22 cellular contexts compared by ENCODE assay signal in genomic region chr14:88249266-88249665, GRCh38.
"Had no signal": no experiment of that assay in that cellular context is flagged by ENCODE, and none has a peak within 500 bp of the region (broad histone marks: within the 10 kb centered on the region; RNA-seq: fewer than 3 reads in every experiment).

No MANE protein-coding gene starts in this region.

- H3K27ac Mint-ChIP-seq: effector memory CD8-positive, alpha-beta T cell; mesothelial cell of epicardium; naive thymus-derived CD8-positive, alpha-beta T cell; nephron progenitor cell; stimulated activated naive B cell treated with anti-CD40 and anti-IgM and Interleukin-4, amounts not matched to agents 10 μg/mL and 1 μg/mL and 100 μg/mL, for 72 hours had no signal

- H3K36me3 ChIP-seq: colonic mucosa, esophagus squamous epithelium, left lung, prostate gland, right atrium auricular region, stomach, thyroid gland, vagina had no signal

- H3K4me3 Mint-ChIP-seq: effector memory CD8-positive, alpha-beta T cell; mesothelial cell of epicardium; naive thymus-derived CD8-positive, alpha-beta T cell; nephron progenitor cell; stimulated activated naive B cell treated with anti-CD40 and anti-IgM and Interleukin-4, amounts not matched to agents 10 μg/mL and 1 μg/mL and 100 μg/mL, for 72 hours had no signal

- H3K27ac ChIP-seq: colonic mucosa, left lung, prostate gland, right atrium auricular region, thyroid gland, vagina had no signal

- H3K4me1 Mint-ChIP-seq: mesothelial cell of epicardium; naive thymus-derived CD8-positive, alpha-beta T cell; stimulated activated naive B cell treated with anti-CD40 and anti-IgM and Interleukin-4, amounts not matched to agents 10 μg/mL and 1 μg/mL and 100 μg/mL, for 72 hours had no signal

- H3K4me1 ChIP-seq: colonic mucosa, left lung, prostate gland, right atrium auricular region, thyroid gland, vagina had no signal

- H3K9me3 Mint-ChIP-seq: effector memory CD8-positive, alpha-beta T cell; mesothelial cell of epicardium; naive thymus-derived CD8-positive, alpha-beta T cell; stimulated activated naive B cell treated with anti-CD40 and anti-IgM and Interleukin-4, amounts not matched to agents 10 μg/mL and 1 μg/mL and 100 μg/mL, for 72 hours had no signal

- H3K4me3 ChIP-seq: colonic mucosa, esophagus squamous epithelium, left lung, prostate gland, right atrium auricular region, stomach, thyroid gland, vagina had no signal

- ATAC-seq: effector memory CD8-positive, alpha-beta T cell; naive thymus-derived CD8-positive, alpha-beta T cell; sciatic nerve; stimulated activated naive B cell treated with anti-CD40 and anti-IgM and Interleukin-4, amounts not matched to agents 10 μg/mL and 1 μg/mL and 100 μg/mL, for 72 hours had no signal

- H3K27me3 ChIP-seq: colonic mucosa, right atrium auricular region, thyroid gland, vagina had no signal

- H3K9me3 ChIP-seq: colonic mucosa, esophagus squamous epithelium, left lung, prostate gland, right atrium auricular region, stomach, thyroid gland, vagina had no signal

- H3K36me3 Mint-ChIP-seq: mesothelial cell of epicardium; naive thymus-derived CD8-positive, alpha-beta T cell; stimulated activated naive B cell treated with anti-CD40 and anti-IgM and Interleukin-4, amounts not matched to agents 10 μg/mL and 1 μg/mL and 100 μg/mL, for 72 hours had no signal

- DNase-seq: colonic mucosa; effector memory CD8-positive, alpha-beta T cell; erythroblast; esophagus squamous epithelium; kidney; left cardiac atrium; left lung; mesenchymal stem cell; naive thymus-derived CD8-positive, alpha-beta T cell; nephron progenitor cell; nucleus accumbens; stimulated activated CD4-positive, alpha-beta T cell treated with anti-CD3 and anti-CD28 coated beads, Interleukin-2, amount 100 ng/mL, for 24 hours; stimulated activated CD4-positive, alpha-beta T cell treated with anti-CD3 and anti-CD28 coated beads, Interleukin-4, amount 100 ng/mL, for 4 hours; stimulated activated naive B cell treated with anti-CD40 and anti-IgM and Interleukin-4, amounts not matched to agents 10 μg/mL and 1 μg/mL and 100 μg/mL, for 72 hours; stomach; thyroid gland; trophoblast cell had no signal
